Comparison of ENCODE assay signal across 17 cellular contexts in genomic region chr17:8877984-8878383, GRCh38. TPM values are rescaled to one million over a fixed set of nuclear protein-coding genes. Genes with fewer than 3 reads are reported as not detected.
DNase-seq lines count a peak whose midpoint lies in the region; ATAC-seq lines count a peak whose summit lies in the region.
"Had no signal": no experiment of that assay in that cellular context is flagged by ENCODE, and none has a peak within 500 bp of the region (broad histone marks: within the 10 kb centered on the region; RNA-seq: fewer than 3 reads in every experiment).

No MANE protein-coding gene starts in this region.

- H3K36me3 Mint-ChIP-seq in activated naive CD4-positive, alpha-beta T cell treated with anti-CD3 and anti-CD28 coated beads, Interleukin-2, amount 50 U/mL, for 24 hours: peaks cover 15% of the 10 kb centered on the region
- peaks cover 10% of the 10 kb centered on the region for H3K36me3 Mint-ChIP-seq in T-helper 17 cell (ENCODE audit: low read depth)
- H3K36me3 Mint-ChIP-seq in naive thymus-derived CD4-positive, alpha-beta T cell: peaks cover 17 to 51% (median 28%) of the 10 kb centered on the region in 5 donors

- H3K4me3 ChIP-seq in naive thymus-derived CD4-positive, alpha-beta T cell (ENCODE audit: low read length): no peak overlapping the region

- no peak for DNase-seq in activated naive CD4-positive, alpha-beta T cell treated with anti-CD3 and anti-CD28 coated beads, Interleukin-2, amount 50 U/mL, for 16 hours
- no peak for DNase-seq in T-helper 17 cell
- DNase-seq in naive thymus-derived CD4-positive, alpha-beta T cell: no peak
- DNase-seq in RPMI8226: no peak
- DNase-seq in stimulated activated CD4-positive, alpha-beta T cell treated with anti-CD3 and anti-CD28 coated beads, Interleukin-1b, Interleukin-23, amount 100 ng/mL, for 48 hours: no peak
- no peak for DNase-seq in cerebellum (ENCODE audit: low spot score)
- DNase-seq: BE2C, HCEC 1CT, NCI-H1092 treated with DMSO at 0.1 percent for 48 hours, NCI-H1694, NCI-H2107, NCI-H345, NCI-H69 had no signal

- H3K27me3 Mint-ChIP-seq in activated naive CD4-positive, alpha-beta T cell treated with anti-CD3 and anti-CD28 coated beads, Interleukin-2, amount 50 U/mL, for 24 hours: no peaks in the 10 kb centered on the region
- H3K27me3 Mint-ChIP-seq in T-helper 17 cell: no peaks in the 10 kb centered on the region
- H3K27me3 Mint-ChIP-seq in naive thymus-derived CD4-positive, alpha-beta T cell: no peaks in the 10 kb centered on the region

- H3K27ac Mint-ChIP-seq in activated naive CD4-positive, alpha-beta T cell treated with anti-CD3 and anti-CD28 coated beads, Interleukin-2, amount 50 U/mL, for 24 hours: peak overlapping the region; percentile 78
- H3K27ac Mint-ChIP-seq in T-helper 17 cell: no peak overlapping the region
- H3K27ac Mint-ChIP-seq in naive thymus-derived CD4-positive, alpha-beta T cell: peak overlapping the region in 6 of 9 donors; percentile 1 to 78 (median 47)

- no peak overlapping the region for H3K4me3 Mint-ChIP-seq in activated naive CD4-positive, alpha-beta T cell treated with anti-CD3 and anti-CD28 coated beads, Interleukin-2, amount 50 U/mL, for 24 hours
- peak overlapping the region; percentile 4 for H3K4me3 Mint-ChIP-seq in T-helper 17 cell
- no peak overlapping the region for H3K4me3 Mint-ChIP-seq in naive thymus-derived CD4-positive, alpha-beta T cell

- no peaks in the 10 kb centered on the region for H3K27me3 ChIP-seq in naive thymus-derived CD4-positive, alpha-beta T cell (ENCODE audit: control insufficient read depth in 2 of 2, insufficient read depth in 2 of 2, low read length in 2 of 2)

- no peak for ATAC-seq in T-helper 17 cell
- ATAC-seq in naive thymus-derived CD4-positive, alpha-beta T cell: no peak
- ATAC-seq: HepG2 had no signal

- POLR2A ChIA-PET in naive thymus-derived CD4-positive, alpha-beta T cell (lab: Charles Lee): interaction anchor here (1.2 kb wide), 1 partner anchor 22 kb away, joined by 3 read pairs; no protein-coding TSS in a partner anchor

- CTCF ChIA-PET in naive thymus-derived CD4-positive, alpha-beta T cell (lab: Charles Lee): no interaction called here

- peaks cover 19% of the 10 kb centered on the region for H3K4me1 Mint-ChIP-seq in activated naive CD4-positive, alpha-beta T cell treated with anti-CD3 and anti-CD28 coated beads, Interleukin-2, amount 50 U/mL, for 24 hours
- H3K4me1 Mint-ChIP-seq in T-helper 17 cell: peaks cover 8% of the 10 kb centered on the region
- H3K4me1 Mint-ChIP-seq in naive thymus-derived CD4-positive, alpha-beta T cell: peaks cover 0 to 14% (median 5%) of the 10 kb centered on the region in 7 donors

- no peaks in the 10 kb centered on the region for H3K9me3 ChIP-seq in T-helper 17 cell (ENCODE audit: control insufficient read depth, low read length, poor library complexity, severe bottlenecking)
- no peaks in the 10 kb centered on the region for H3K9me3 ChIP-seq in naive thymus-derived CD4-positive, alpha-beta T cell (ENCODE audit: control insufficient read depth in 2 of 3, low read length in 3 of 3)
- H3K9me3 ChIP-seq: BE2C had no signal

- intact Hi-C loops in naive thymus-derived CD4-positive, alpha-beta T cell (cut with micrococcal nuclease): no loop called here

- H3K36me3 ChIP-seq in naive thymus-derived CD4-positive, alpha-beta T cell (ENCODE audit: control insufficient read depth in 2 of 3, insufficient read depth in 3 of 3, low read length in 3 of 3): peaks cover 13 to 50% (median 25%) of the 10 kb centered on the region in 3 experiments
- H3K36me3 ChIP-seq: BE2C had no signal

- no peak overlapping the region for H3K27ac ChIP-seq in naive thymus-derived CD4-positive, alpha-beta T cell (ENCODE audit: low read depth, low read length)
- H3K27ac ChIP-seq: KMS-11 had no signal

- no peaks in the 10 kb centered on the region for H3K4me1 ChIP-seq in naive thymus-derived CD4-positive, alpha-beta T cell (ENCODE audit: control insufficient read depth in 2 of 2, insufficient read depth in 2 of 2, low read length in 2 of 2)
- H3K4me1 ChIP-seq: BE2C had no signal

- no peaks in the 10 kb centered on the region for H3K9me3 Mint-ChIP-seq in activated naive CD4-positive, alpha-beta T cell treated with anti-CD3 and anti-CD28 coated beads, Interleukin-2, amount 50 U/mL, for 24 hours
- peaks cover 0 to 6% (median 0%) of the 10 kb centered on the region in 11 donors for H3K9me3 Mint-ChIP-seq in naive thymus-derived CD4-positive, alpha-beta T cell

RNA-seq across cellular contexts. Expression of gene PIK3R6, which starts 10.5 kb away (rescaled TPM):
- total RNA-seq in T-helper 17 cell (under 1 TPM; 0.67 to 0.83 TPM), cerebellum (0.54 TPM)
- total RNA-seq in naive thymus-derived CD4-positive, alpha-beta T cell: 10 to 100 TPM in 1 of 5 experiments, 1 to 10 TPM in 2, under 1 TPM in 2; 0.40 to 11.3 (median 1.1) TPM
- under 1 TPM; 0.06 to 0.37 TPM for polyA plus RNA-seq in naive thymus-derived CD4-positive, alpha-beta T cell
- total RNA-seq: HepG2, MCF 10A had no signal
- polyA plus RNA-seq: HepG2 had no signal
